ENCODE assay signal across 8 cellular contexts in the genomic region with DNA sequence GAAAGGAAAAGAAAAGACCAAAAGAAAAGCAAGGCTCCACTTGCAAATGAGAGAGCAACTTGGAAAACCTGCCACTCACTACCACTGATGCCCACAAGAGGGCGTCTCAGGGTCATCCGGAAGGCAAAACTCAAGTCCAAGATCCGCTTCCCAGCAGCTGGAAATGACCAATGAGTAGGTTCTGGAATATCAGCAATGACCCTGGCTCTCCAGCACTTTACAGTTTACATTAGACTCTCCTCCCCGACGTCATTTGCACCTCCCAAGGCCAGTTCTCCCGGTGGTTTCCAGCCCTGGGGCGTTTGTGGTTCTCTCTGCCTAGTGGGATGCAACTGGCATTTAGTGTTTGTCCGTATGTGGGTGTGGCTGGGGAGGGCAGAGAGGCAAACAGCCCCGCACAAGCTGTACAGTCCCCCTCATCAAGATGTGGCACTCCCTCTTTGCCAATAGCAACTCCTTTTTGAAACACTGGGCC.
A peak's percentile ranks its signal among the peaks of the same experiment; 100 is the strongest.
DNase-seq lines count a peak whose midpoint lies in the region; ATAC-seq and TF ChIP-seq lines count a peak whose summit lies in the region.

No MANE protein-coding gene starts in this region.

- H3K4me3 ChIP-seq in AG10803 (ENCODE audit: low read length) (no peak overlapping the region), fibroblast of the aortic adventitia (ENCODE audit: low read depth, low read length) (no peak overlapping the region)

- TF ChIP-seq CTCF in AG10803 (conservative IDR thresholded peaks at IDR 0.05; ENCODE audit: low read length) (peak; percentile 98), GM20000 (IDR thresholded peaks at IDR 0.05; ENCODE audit: extremely low read depth, missing control alignments) (peak; percentile 61), fibroblast of the aortic adventitia (IDR thresholded peaks at IDR 0.05; ENCODE audit: insufficient read depth, low read length) (peak; percentile 94), nephron progenitor cell (IDR thresholded peaks at IDR 0.05) (peak; percentile 95)

- H3K4me3 Mint-ChIP-seq in nephron progenitor cell: no peak overlapping the region

- H3K9me3 Mint-ChIP-seq in nephron progenitor cell: no peaks in the 10 kb centered on the region

- DNase-seq in AG10803 (ENCODE audit: low read depth) (peak; percentile 76), GM20000 (ENCODE audit: low spot score) (peak; percentile 67), NCI-H69 (lab: John Stamatoyannopoulos, UW) (peak; percentile 72), fibroblast of the aortic adventitia (ENCODE audit: low read depth) (peak; percentile 92), nephron progenitor cell (peak; percentile 89), ureter (ENCODE audit: low spot score) (peak; percentile 80)
- peak; percentile 84 for DNase-seq in activated CD8-positive, alpha-beta memory T cell treated with anti-CD3 and anti-CD28 coated beads, Interleukin-2, amount 50 U/mL, for 48 hours

- H3K27ac Mint-ChIP-seq in nephron progenitor cell: no peak overlapping the region

- peaks cover 40% of the 10 kb centered on the region for H3K27me3 Mint-ChIP-seq in nephron progenitor cell (ENCODE audit: low read depth, poor library complexity)

- H3K36me3 Mint-ChIP-seq in nephron progenitor cell (ENCODE audit: low read depth): no peaks in the 10 kb centered on the region

- H3K4me1 Mint-ChIP-seq in nephron progenitor cell: peaks cover 12% of the 10 kb centered on the region

- no peak for ATAC-seq in GM19455 (IDR thresholded peaks at IDR 0.05; ENCODE audit: unreplicated experiment)
